Comparison of ENCODE assay signal across 1 cellular context in the genomic region with DNA sequence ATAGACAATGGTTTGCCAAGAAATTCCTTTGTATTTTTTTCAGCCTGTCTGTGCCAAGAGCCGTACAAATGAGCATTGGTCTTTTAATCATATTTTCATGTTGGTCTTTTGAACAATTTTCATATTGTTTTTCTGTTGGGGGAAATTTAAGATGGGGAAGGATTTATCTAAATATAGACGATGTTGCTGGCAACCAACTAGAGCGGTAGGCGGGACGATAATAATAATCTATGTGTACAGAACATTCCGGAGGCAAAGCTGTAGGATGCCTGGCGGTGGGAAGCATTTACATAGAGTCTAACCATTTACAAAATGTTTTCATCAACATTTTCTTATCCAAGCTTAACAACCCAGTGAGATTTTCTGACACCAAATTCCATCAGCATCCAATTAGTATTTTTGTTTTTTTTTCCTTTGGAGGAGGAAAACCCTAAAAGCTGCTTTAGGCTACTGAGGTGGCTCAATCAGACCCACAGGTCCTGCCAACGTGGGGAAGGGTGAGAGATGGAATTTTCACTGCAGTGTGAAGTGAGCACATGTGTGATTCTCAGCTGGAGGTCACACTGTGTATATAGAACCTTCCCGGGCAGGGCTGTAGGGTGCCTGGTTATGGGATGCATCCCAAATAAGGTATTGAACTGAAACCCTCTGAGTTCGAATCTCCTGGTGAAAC.
TF ChIP-seq lines count a peak whose summit lies in the region.

No MANE protein-coding gene starts in this region.

TF ChIP-seq in WTC11, 78 proteins besides CTCF, POLR2A, EP300 and RAD21 (continued from another document):
- TF ChIP-seq SMAD4 (CRISPR knock-in tag; IDR thresholded peaks at IDR 0.05) (no peak), NR3C1 (CRISPR knock-in tag; conservative IDR thresholded peaks at IDR 0.05; ENCODE audit: low read depth) (no peak)
- TF ChIP-seq, protein P1, sequence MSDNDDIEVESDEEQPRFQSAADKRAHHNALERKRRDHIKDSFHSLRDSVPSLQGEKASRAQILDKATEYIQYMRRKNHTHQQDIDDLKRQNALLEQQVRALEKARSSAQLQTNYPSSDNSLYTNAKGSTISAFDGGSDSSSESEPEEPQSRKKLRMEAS (CRISPR knock-in tag; IDR thresholded peaks at IDR 0.05) = no peak
- TF ChIP-seq, protein P2, sequence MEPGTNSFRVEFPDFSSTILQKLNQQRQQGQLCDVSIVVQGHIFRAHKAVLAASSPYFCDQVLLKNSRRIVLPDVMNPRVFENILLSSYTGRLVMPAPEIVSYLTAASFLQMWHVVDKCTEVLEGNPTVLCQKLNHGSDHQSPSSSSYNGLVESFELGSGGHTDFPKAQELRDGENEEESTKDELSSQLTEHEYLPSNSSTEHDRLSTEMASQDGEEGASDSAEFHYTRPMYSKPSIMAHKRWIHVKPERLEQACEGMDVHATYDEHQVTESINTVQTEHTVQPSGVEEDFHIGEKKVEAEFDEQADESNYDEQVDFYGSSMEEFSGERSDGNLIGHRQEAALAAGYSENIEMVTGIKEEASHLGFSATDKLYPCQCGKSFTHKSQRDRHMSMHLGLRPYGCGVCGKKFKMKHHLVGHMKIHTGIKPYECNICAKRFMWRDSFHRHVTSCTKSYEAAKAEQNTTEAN (CRISPR knock-in tag; IDR thresholded peaks at IDR 0.05) = no peak
- TF ChIP-seq, protein P3, sequence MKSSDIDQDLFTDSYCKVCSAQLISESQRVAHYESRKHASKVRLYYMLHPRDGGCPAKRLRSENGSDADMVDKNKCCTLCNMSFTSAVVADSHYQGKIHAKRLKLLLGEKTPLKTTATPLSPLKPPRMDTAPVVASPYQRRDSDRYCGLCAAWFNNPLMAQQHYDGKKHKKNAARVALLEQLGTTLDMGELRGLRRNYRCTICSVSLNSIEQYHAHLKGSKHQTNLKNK (CRISPR knock-in tag; IDR thresholded peaks at IDR 0.05) = no peak
- TF ChIP-seq, protein P4, sequence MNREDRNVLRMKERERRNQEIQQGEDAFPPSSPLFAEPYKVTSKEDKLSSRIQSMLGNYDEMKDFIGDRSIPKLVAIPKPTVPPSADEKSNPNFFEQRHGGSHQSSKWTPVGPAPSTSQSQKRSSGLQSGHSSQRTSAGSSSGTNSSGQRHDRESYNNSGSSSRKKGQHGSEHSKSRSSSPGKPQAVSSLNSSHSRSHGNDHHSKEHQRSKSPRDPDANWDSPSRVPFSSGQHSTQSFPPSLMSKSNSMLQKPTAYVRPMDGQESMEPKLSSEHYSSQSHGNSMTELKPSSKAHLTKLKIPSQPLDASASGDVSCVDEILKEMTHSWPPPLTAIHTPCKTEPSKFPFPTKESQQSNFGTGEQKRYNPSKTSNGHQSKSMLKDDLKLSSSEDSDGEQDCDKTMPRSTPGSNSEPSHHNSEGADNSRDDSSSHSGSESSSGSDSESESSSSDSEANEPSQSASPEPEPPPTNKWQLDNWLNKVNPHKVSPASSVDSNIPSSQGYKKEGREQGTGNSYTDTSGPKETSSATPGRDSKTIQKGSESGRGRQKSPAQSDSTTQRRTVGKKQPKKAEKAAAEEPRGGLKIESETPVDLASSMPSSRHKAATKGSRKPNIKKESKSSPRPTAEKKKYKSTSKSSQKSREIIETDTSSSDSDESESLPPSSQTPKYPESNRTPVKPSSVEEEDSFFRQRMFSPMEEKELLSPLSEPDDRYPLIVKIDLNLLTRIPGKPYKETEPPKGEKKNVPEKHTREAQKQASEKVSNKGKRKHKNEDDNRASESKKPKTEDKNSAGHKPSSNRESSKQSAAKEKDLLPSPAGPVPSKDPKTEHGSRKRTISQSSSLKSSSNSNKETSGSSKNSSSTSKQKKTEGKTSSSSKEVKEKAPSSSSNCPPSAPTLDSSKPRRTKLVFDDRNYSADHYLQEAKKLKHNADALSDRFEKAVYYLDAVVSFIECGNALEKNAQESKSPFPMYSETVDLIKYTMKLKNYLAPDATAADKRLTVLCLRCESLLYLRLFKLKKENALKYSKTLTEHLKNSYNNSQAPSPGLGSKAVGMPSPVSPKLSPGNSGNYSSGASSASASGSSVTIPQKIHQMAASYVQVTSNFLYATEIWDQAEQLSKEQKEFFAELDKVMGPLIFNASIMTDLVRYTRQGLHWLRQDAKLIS (CRISPR knock-in tag; IDR thresholded peaks at IDR 0.05; ENCODE audit: borderline replicate concordance) = no peak
